2 cellular contexts compared by ENCODE assay signal in genomic region chr3:43169987-43170386, GRCh38.
TF ChIP-seq lines count a peak whose summit lies in the region.

No MANE protein-coding gene starts in this region.

TF ChIP-seq in HepG2, 621 proteins besides CTCF, POLR2A, EP300 and RAD21:
- TF ChIP-seq ZNF550 (CRISPR knock-in tag; IDR thresholded peaks at IDR 0.05; ENCODE audit: borderline replicate concordance), result no peak
- 0 out of 2 replicates have a peak, but pooled peaks have one; percentile 15 for TF ChIP-seq NFE2L2 (IDR thresholded peaks at IDR 0.05; ENCODE audit: low read length)
- no peak for TF ChIP-seq SNAI1 (CRISPR knock-in tag; IDR thresholded peaks at IDR 0.05; ENCODE audit: borderline replicate concordance)
- peak; percentile 92 for TF ChIP-seq MAFF (IDR thresholded peaks at IDR 0.05; ENCODE audit: low read depth, low read length)
- TF ChIP-seq SCMH1 (CRISPR knock-in tag; IDR thresholded peaks at IDR 0.05; ENCODE audit: borderline replicate concordance), result no peak
- TF ChIP-seq MAFK (conservative IDR thresholded peaks at IDR 0.05 in 1 of 2, IDR thresholded peaks at IDR 0.05 in 1 of 2; ENCODE audit: low read length in 2 of 2), result peak; percentile 86 to 94

TF ChIP-seq in IMR-90, 13 proteins besides CTCF, POLR2A, EP300 and RAD21:
- TF ChIP-seq MAFK (IDR thresholded peaks at IDR 0.05; ENCODE audit: low read depth, low read length) (peak; percentile 90), RCOR1 (IDR thresholded peaks at IDR 0.05; ENCODE audit: insufficient replicate concordance, low read length) (no peak), NFE2L2 (IDR thresholded peaks at IDR 0.05; ENCODE audit: low read depth, low read length) (peak; percentile 33; the same call in 1 of the 2 replicates), MXI1 (IDR thresholded peaks at IDR 0.05; ENCODE audit: borderline replicate concordance, low read depth, low read length) (no peak), CHD1 (IDR thresholded peaks at IDR 0.05; ENCODE audit: low read depth, low read length) (no peak), SMC3 (IDR thresholded peaks at IDR 0.05; ENCODE audit: low read depth, low read length) (no peak), MAZ (IDR thresholded peaks at IDR 0.05; ENCODE audit: borderline replicate concordance, low read depth, low read length) (no peak), CEBPB (IDR thresholded peaks at IDR 0.05; ENCODE audit: low read depth, low read length) (no peak), ELK1 (IDR thresholded peaks at IDR 0.05; ENCODE audit: borderline replicate concordance, low read depth, low read length) (no peak), RFX5 (IDR thresholded peaks at IDR 0.05; ENCODE audit: low read depth, low read length) (no peak)
